22 cellular contexts compared by ENCODE assay signal in the genomic region with DNA sequence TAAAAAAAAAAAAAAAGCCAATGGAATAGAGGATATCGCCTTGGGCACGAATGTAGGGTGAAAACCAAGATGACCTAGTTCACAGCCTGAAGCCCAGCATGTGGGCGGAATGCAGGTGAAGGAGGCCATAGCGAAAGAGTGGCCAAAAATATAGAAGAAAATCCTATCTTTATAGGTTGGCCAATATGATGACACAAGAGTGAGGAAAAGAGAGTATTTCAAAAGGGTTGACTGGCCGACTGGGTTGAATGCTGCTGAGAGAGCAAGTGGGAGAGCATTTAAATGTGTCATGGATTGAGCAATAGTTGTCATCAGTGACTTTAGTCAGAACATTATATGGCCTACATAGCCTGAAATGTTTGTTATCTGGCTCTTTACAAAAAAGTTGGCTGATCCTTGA. TPM values are rescaled to one million over a fixed set of nuclear protein-coding genes. Genes with fewer than 3 reads are reported as not detected.
DNase-seq lines count a peak whose midpoint lies in the region; ATAC-seq and TF ChIP-seq lines count a peak whose summit lies in the region.
"Had no signal": no experiment of that assay in that cellular context is flagged by ENCODE, and none has a peak within 500 bp of the region (broad histone marks: within the 10 kb centered on the region; RNA-seq: fewer than 3 reads in every experiment).

No MANE protein-coding gene starts in this region.

- no peak overlapping the region for H3K4me2 ChIP-seq in mesenchymal stem cell (ENCODE audit: low read length, poor library complexity, severe bottlenecking)
- H3K4me2 ChIP-seq: smooth muscle cell had no signal

- WGBS in mesenchymal stem cell = 90% methylated on average over 5 of the region's 5 CpGs

- H3K36me3 ChIP-seq in mesenchymal stem cell (ENCODE audit: control insufficient read depth in 1 of 2, insufficient read depth in 2 of 2, low read depth in 1 of 2, low read length in 2 of 2) = no peaks in the 10 kb centered on the region
- H3K36me3 ChIP-seq: pancreas, Peyer's patch had no signal

- H3K27me3 ChIP-seq in mesenchymal stem cell (ENCODE audit: control insufficient read depth in 1 of 2, insufficient read depth in 1 of 2, low read length in 2 of 2) = no peaks in the 10 kb centered on the region
- H3K27me3 ChIP-seq: foreskin keratinocyte, Peyer's patch had no signal

- no peak for ATAC-seq in HG03460 (IDR thresholded peaks at IDR 0.05; ENCODE audit: unreplicated experiment)
- ATAC-seq in HG03442 (IDR thresholded peaks at IDR 0.05; ENCODE audit: unreplicated experiment) = no peak
- ATAC-seq: activated T-cell treated with anti-CD3 and anti-CD28 coated beads, Interleukin-2, amount 50 U/mL, for 4 hours; foreskin keratinocyte had no signal

- H4K91ac ChIP-seq in mesenchymal stem cell (ENCODE audit: low read length) = no peak overlapping the region

- H3K14ac ChIP-seq in mesenchymal stem cell (ENCODE audit: low read length in 2 of 2) = no peak overlapping the region

- H2AFZ ChIP-seq in mesenchymal stem cell (ENCODE audit: low read depth, low read length) = no peak overlapping the region

- H3K18ac ChIP-seq in mesenchymal stem cell (ENCODE audit: low read depth in 1 of 2, low read length in 2 of 2) = no peak overlapping the region

- no peak overlapping the region for H2AK5ac ChIP-seq in mesenchymal stem cell (ENCODE audit: low read length, severe bottlenecking)

- DNase-seq in ELR (ENCODE audit: low read depth) = peak; percentile 87
- peak; percentile 65 for DNase-seq in NB4 (ENCODE audit: low read depth)
- DNase-seq in cardiac fibroblast (ENCODE audit: low read depth in 2 of 2) = peak; percentile 75 to 90
- DNase-seq in mesenchymal stem cell = peak; percentile 76
- DNase-seq in NCI-H2107 (lab: John Stamatoyannopoulos, UW) = no peak
- DNase-seq in UCSD-AML1 (lab: John Stamatoyannopoulos, UW; ENCODE audit: unreplicated experiment) = no peak
- DNase-seq: activated CD4-positive, alpha-beta T cell treated with anti-CD3 and anti-CD28 coated beads, Interleukin-2, amount 50 U/mL, for 48 hours; activated T-cell treated with anti-CD3 and anti-CD28 coated beads, Interleukin-2, amount 50 U/mL, for 4 hours; caudate nucleus; effector CD4-positive, alpha-beta T cell; NCI-H1048; NCI-H2029 treated with DMSO at 0.1 percent for 48 hours; NCI-H69; pancreas; Peyer's patch; stimulated activated CD4-positive, alpha-beta T cell treated with anti-CD3 and anti-CD28 coated beads, Interleukin-4, amount 100 ng/mL, for 4 hours; stimulated activated CD8-positive, alpha-beta memory T cell treated with anti-CD3 and anti-CD28 coated beads, Interleukin-4, amount 100 ng/mL, for 48 hours had no signal

- no peak overlapping the region for H3K4ac ChIP-seq in mesenchymal stem cell (ENCODE audit: low read depth in 1 of 2, low read length in 2 of 2)

- no peak overlapping the region for H2BK120ac ChIP-seq in mesenchymal stem cell (ENCODE audit: low read depth, low read length)

- no peak overlapping the region for H3K23ac ChIP-seq in mesenchymal stem cell (ENCODE audit: low read length in 2 of 2)

- no peak overlapping the region for H2BK5ac ChIP-seq in mesenchymal stem cell (ENCODE audit: low read depth, low read length, poor library complexity, severe bottlenecking)

- no peaks in the 10 kb centered on the region for H3K4me1 ChIP-seq in mesenchymal stem cell (ENCODE audit: control insufficient read depth, insufficient read depth, low read depth, low read length)
- H3K4me1 ChIP-seq: foreskin keratinocyte, pancreas, Peyer's patch had no signal

- H2BK15ac ChIP-seq in mesenchymal stem cell (ENCODE audit: low read depth, poor library complexity, severe bottlenecking) = no peak overlapping the region

- H3K4me3 ChIP-seq in NB4 (ENCODE audit: low read depth, low read length) (no peak overlapping the region), cardiac fibroblast (replicated peaks in 1 of 2; ENCODE audit: low read depth in 2 of 2, low read length in 2 of 2) (no peak overlapping the region), mesenchymal stem cell (ENCODE audit: insufficient read depth in 1 of 2, low read depth in 1 of 2, low read length in 2 of 2) (no peak overlapping the region)
- H3K4me3 ChIP-seq: pancreas, Peyer's patch, smooth muscle cell had no signal

- no peak for TF ChIP-seq CTCF in NB4 (IDR thresholded peaks at IDR 0.05; ENCODE audit: low read depth, low read length)
- no peak for TF ChIP-seq CTCF in cardiac fibroblast (IDR thresholded peaks at IDR 0.05; ENCODE audit: low read depth, low read length)

- H3K27ac ChIP-seq in mesenchymal stem cell (ENCODE audit: low read length, poor library complexity, severe bottlenecking) = no peak overlapping the region
- H3K27ac ChIP-seq: foreskin keratinocyte, pancreas, Peyer's patch, VCaP had no signal

- no peak overlapping the region for H4K8ac ChIP-seq in mesenchymal stem cell (ENCODE audit: low read length)

- H3K9ac ChIP-seq in mesenchymal stem cell (ENCODE audit: low read length) = no peak overlapping the region

- no peak for TF ChIP-seq POLR2A in NB4 (IDR thresholded peaks at IDR 0.05; ENCODE audit: extremely low read depth, insufficient read length)

- no peaks in the 10 kb centered on the region for H3K79me1 ChIP-seq in mesenchymal stem cell (replicated peaks; ENCODE audit: low read length, poor library complexity, severe bottlenecking)

- no peak overlapping the region for H2BK12ac ChIP-seq in mesenchymal stem cell (ENCODE audit: low read length in 2 of 2)

- H3K9me3 ChIP-seq in mesenchymal stem cell (ENCODE audit: control insufficient read depth, low read length) = no peaks in the 10 kb centered on the region
- H3K9me3 ChIP-seq: pancreas, Peyer's patch had no signal

RNA-seq across cellular contexts. Expression of a gene that starts 17.2 kb away (rescaled TPM):
- polyA plus RNA-seq in mesenchymal stem cell (2013, experiment 1 of 2) = 10.2 TPM
- polyA plus RNA-seq in mesenchymal stem cell (2013, experiment 2 of 2) = 10.0 TPM

Comparison
In these comparisons a context has a peak if more than half of its experiments do, and no peak if none do; other contexts are left out.
1. DNase-seq: peak in ELR (single experiment), NB4 (single experiment), cardiac fibroblast (2 of 2) and mesenchymal stem cell (single experiment); none in NCI-H2107 (single experiment) and UCSD-AML1 (single experiment).